ENCODE assay signal across 1 cellular context in genomic region chr2:119407430-119408220, GRCh38.
TF ChIP-seq lines count a peak whose summit lies in the region.

No MANE protein-coding gene starts in this region.

TF ChIP-seq in liver, 16 proteins besides CTCF, POLR2A, EP300 and RAD21 (continued from another document):
- no peak for TF ChIP-seq ZBTB33 (IDR thresholded peaks at IDR 0.05)
- no peak for TF ChIP-seq FOXA1 (IDR thresholded peaks at IDR 0.05)
- TF ChIP-seq SP1 (IDR thresholded peaks at IDR 0.05) = no peak
- TF ChIP-seq TAF1 (conservative IDR thresholded peaks at IDR 0.05) = no peak
- TF ChIP-seq REST (IDR thresholded peaks at IDR 0.05) = no peak
- TF ChIP-seq HNF4A (conservative IDR thresholded peaks at IDR 0.05) = no peak
- no peak for TF ChIP-seq EGR1 (IDR thresholded peaks at IDR 0.05; ENCODE audit: low read depth in 2 of 2)
- no peak for TF ChIP-seq JUND (IDR thresholded peaks at IDR 0.05)
- TF ChIP-seq RXRA (IDR thresholded peaks at IDR 0.05) = no peak
- no peak for TF ChIP-seq MAX (IDR thresholded peaks at IDR 0.05)
- no peak for TF ChIP-seq HNF4G (IDR thresholded peaks at IDR 0.05)
